18 cellular contexts compared by ENCODE assay signal in the genomic region with DNA sequence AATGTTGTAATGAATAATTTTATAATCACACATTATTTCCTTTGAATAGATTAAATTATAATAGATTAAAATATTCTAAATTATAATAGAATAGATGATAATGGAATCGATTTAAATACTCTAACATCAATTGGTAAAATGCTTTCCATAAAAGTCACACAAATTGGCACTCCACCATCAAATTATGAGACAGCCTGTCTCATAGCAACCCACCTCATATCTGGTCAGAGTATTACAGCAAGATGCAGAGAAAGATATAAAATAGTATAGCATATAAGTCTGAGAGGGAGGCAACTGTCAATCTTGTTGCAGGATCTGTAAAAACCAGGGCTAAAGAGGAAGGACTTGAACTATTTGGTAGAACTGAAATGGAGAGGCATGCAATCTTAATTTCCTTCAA.
A peak's percentile ranks its signal among the peaks of the same experiment; 100 is the strongest.
DNase-seq lines count a peak whose midpoint lies in the region; FAIRE-seq and TF ChIP-seq lines count a peak whose summit lies in the region.
"Had no signal": no experiment of that assay in that cellular context is flagged by ENCODE, and none has a peak within 500 bp of the region (broad histone marks: within the 10 kb centered on the region; RNA-seq: fewer than 3 reads in every experiment).

No MANE protein-coding gene starts in this region.

- peaks cover 12% of the 10 kb centered on the region for H3K9me3 Mint-ChIP-seq in HFFc6

- TF ChIP-seq CTCF in HFFc6 (IDR thresholded peaks at IDR 0.05) (no peak), bronchial epithelial cell (IDR thresholded peaks at IDR 0.05; ENCODE audit: insufficient read depth, low read length, severe bottlenecking) (no peak)

- H3K27me3 Mint-ChIP-seq in HFFc6 (ENCODE audit: insufficient read depth): no peaks in the 10 kb centered on the region
- H3K27me3 Mint-ChIP-seq: CD8-positive, alpha-beta memory T cell had no signal

- H3K36me3 ChIP-seq in bronchial epithelial cell (ENCODE audit: control insufficient read depth, insufficient read depth, low read length): no peaks in the 10 kb centered on the region

- FAIRE-seq in bronchial epithelial cell (lab: Jason Lieb, UNC): no peak
- FAIRE-seq: K562 had no signal

- DNase-seq in EL: peak; percentile 17
- peak; percentile 14 for DNase-seq in HFFc6
- DNase-seq in bronchial epithelial cell (ENCODE audit: low read depth): peak; percentile 7
- DNase-seq in iris pigment epithelial cell (ENCODE audit: low read depth): peak; percentile 11
- no peak for DNase-seq in germinal center (ENCODE audit: low spot score)
- DNase-seq in erythroblast (lab: John Stamatoyannopoulos, UW): no peak
- DNase-seq in SIG-M5 treated with dmso at 0.1 percent for 504 hours (lab: John Stamatoyannopoulos, UW; ENCODE audit: unreplicated experiment): no peak
- no peak for DNase-seq in iPS-NIHi7 (ENCODE audit: extremely low spot score)
- DNase-seq: CD8-positive, alpha-beta memory T cell; H7; NCI-H1105 treated with DMSO at 0.1 percent for 48 hours; NCI-H1694; NCI-H2081 treated with DMSO at 0.1 percent for 48 hours; NCI-H446 treated with DMSO at 0.1 percent for 48 hours; NK-92 treated with Interleukin-12 subunit alpha and Interleukin-12 subunit beta, amount 100 ng/mL, for 24 hours; SHP77 had no signal

- H3K27ac Mint-ChIP-seq in HFFc6: peak overlapping the region; percentile 80
- H3K27ac Mint-ChIP-seq: CD8-positive, alpha-beta memory T cell had no signal

- no peak overlapping the region for H3K4me3 Mint-ChIP-seq in HFFc6
- H3K4me3 Mint-ChIP-seq: CD8-positive, alpha-beta memory T cell had no signal

- no peak for TF ChIP-seq POLR2A in erythroblast (IDR thresholded peaks at IDR 0.05; ENCODE audit: low read length)

- H3K27me3 ChIP-seq in bronchial epithelial cell (ENCODE audit: control insufficient read depth, insufficient read depth, low read length): no peaks in the 10 kb centered on the region
- H3K27me3 ChIP-seq: BLaER1 treated with 17β-estradiol and CSF1 and Interleukin-3, amounts not matched to agents 10 nM and 100 nM had no signal

- H3K4me3 ChIP-seq in bronchial epithelial cell (ENCODE audit: low read depth, low read length): no peak overlapping the region
- H3K4me3 ChIP-seq: BLaER1 treated with 17β-estradiol and CSF1 and Interleukin-3, amounts not matched to agents 10 nM and 100 nM; K562 had no signal

- peaks cover 14% of the 10 kb centered on the region; the same call in 1 of the 2 replicates for H3K36me3 Mint-ChIP-seq in HFFc6 (ENCODE audit: low read depth)
- H3K36me3 Mint-ChIP-seq: CD8-positive, alpha-beta memory T cell had no signal

- H3K4me1 Mint-ChIP-seq in HFFc6 (ENCODE audit: low read depth): peaks cover 19% of the 10 kb centered on the region
- H3K4me1 Mint-ChIP-seq: CD8-positive, alpha-beta memory T cell had no signal

Comparison
In these comparisons a context has a peak if more than half of its experiments do, and no peak if none do; other contexts are left out.
1. DNase-seq: peak in EL (single experiment), HFFc6 (single experiment), bronchial epithelial cell (single experiment) and iris pigment epithelial cell (single experiment); none in germinal center (single experiment), erythroblast (0 of 2), SIG-M5 treated with dmso at 0.1 percent for 504 hours (single experiment) and iPS-NIHi7 (single experiment).